10 cellular contexts compared by ENCODE assay signal in the genomic region with DNA sequence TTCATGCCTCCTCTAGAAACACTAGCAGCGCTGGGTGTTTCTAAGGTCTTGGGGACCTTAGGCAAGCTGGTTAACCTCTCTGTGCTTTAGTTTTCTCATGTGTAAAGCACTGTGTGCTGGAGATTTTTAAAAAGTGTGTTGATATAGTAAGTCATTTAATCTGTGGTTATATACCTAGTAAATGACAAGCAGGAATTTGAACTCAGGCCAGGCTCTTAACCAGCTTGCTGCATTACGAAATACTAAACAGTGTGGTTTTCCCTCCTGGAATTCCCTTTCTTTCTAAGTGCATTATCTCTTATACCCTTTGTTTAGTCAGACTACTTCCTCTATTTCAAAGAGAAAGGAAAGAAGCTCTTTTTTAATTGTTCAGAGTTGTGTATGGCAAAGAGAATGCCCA. TPM values are rescaled to one million over a fixed set of nuclear protein-coding genes. Genes with fewer than 3 reads are reported as not detected.
DNase-seq lines count a peak whose midpoint lies in the region; ATAC-seq and TF ChIP-seq lines count a peak whose summit lies in the region.
"Had no signal": no experiment of that assay in that cellular context is flagged by ENCODE, and none has a peak within 500 bp of the region (broad histone marks: within the 10 kb centered on the region; RNA-seq: fewer than 3 reads in every experiment).

No MANE protein-coding gene starts in this region.

- ATAC-seq in HG02973 (IDR thresholded peaks at IDR 0.05; ENCODE audit: unreplicated experiment) (no peak), HG02798 (IDR thresholded peaks at IDR 0.05; ENCODE audit: poor library complexity, unreplicated experiment) (no peak)
- ATAC-seq: natural killer cell treated with Interleukin-12 subunit alpha and Interleukin-12 subunit beta and Interleukin-15 and Interleukin-18, amount 100 ng/mL, for 72 hours had no signal

- TF ChIP-seq CTCF in AG10803 (conservative IDR thresholded peaks at IDR 0.05; ENCODE audit: low read length) (no peak), choroid plexus epithelial cell (conservative IDR thresholded peaks at IDR 0.05; ENCODE audit: low read depth, low read length) (no peak)

- H3K4me3 ChIP-seq in AG10803 (ENCODE audit: low read length), result no peak overlapping the region
- H3K4me3 ChIP-seq in choroid plexus epithelial cell (ENCODE audit: low read depth, low read length), result no peak overlapping the region

- peak; percentile 85 for DNase-seq in AG10803 (ENCODE audit: low read depth)
- peak; percentile 86 for DNase-seq in M059J (ENCODE audit: low read depth)
- DNase-seq in choroid plexus epithelial cell (ENCODE audit: low read depth), result peak; percentile 80
- DNase-seq in medulla oblongata (ENCODE audit: extremely low spot score), result peak; percentile 26
- no peak for DNase-seq in activated CD4-positive, CD25-positive, alpha-beta regulatory T cell treated with anti-CD3 and anti-CD28 coated beads, Interleukin-2, amount 50 U/mL, for 72 hours
- DNase-seq in stimulated activated CD4-positive, alpha-beta T cell treated with anti-CD3 and anti-CD28 coated beads, Interleukin-1b, Interleukin-23, amount 100 ng/mL, for 48 hours, result no peak
- DNase-seq: activated naive CD4-positive, alpha-beta T cell treated with anti-CD3 and anti-CD28 coated beads for 36 hours had no signal

RNA-seq across cellular contexts. Expression of a gene that starts 26.5 kb away (rescaled TPM):
- total RNA-seq in M059J (2014; rRNA removed; shearing (Covaris generic)), result 7.3 and 16.1 TPM in 2 replicates

Comparison
In these comparisons a context has a peak if more than half of its experiments do, and no peak if none do; other contexts are left out.
1. DNase-seq: peak in AG10803 (single experiment), M059J (single experiment), choroid plexus epithelial cell (single experiment) and medulla oblongata (single experiment); none in activated CD4-positive, CD25-positive, alpha-beta regulatory T cell treated with anti-CD3 and anti-CD28 coated beads, Interleukin-2, amount 50 U/mL, for 72 hours (single experiment) and stimulated activated CD4-positive, alpha-beta T cell treated with anti-CD3 and anti-CD28 coated beads, Interleukin-1b, Interleukin-23, amount 100 ng/mL, for 48 hours (single experiment).